Comparison of ENCODE assay signal across 9 cellular contexts in genomic region chr4:85474818-85475630, GRCh38. TPM values are rescaled to one million over a fixed set of nuclear protein-coding genes. Genes with fewer than 3 reads are reported as not detected.
DNase-seq lines count a peak whose midpoint lies in the region; ATAC-seq lines count a peak whose summit lies in the region.
"Had no signal": no experiment of that assay in that cellular context is flagged by ENCODE, and none has a peak within 500 bp of the region (broad histone marks: within the 10 kb centered on the region; RNA-seq: fewer than 3 reads in every experiment).

Gene ARHGAP24, plus strand, starts transcription at chr4:85475150.

- H3K4ac ChIP-seq in neuronal stem cell (ENCODE audit: low read length) = no peak within 1 kb of the TSS

- no peaks in the 10 kb centered on the region for H3K27me3 ChIP-seq in neuronal stem cell (ENCODE audit: control insufficient read depth in 3 of 3, insufficient read depth in 3 of 3, low read depth in 1 of 3, low read length in 3 of 3)

- H2BK120ac ChIP-seq in neuronal stem cell (ENCODE audit: low read depth, low read length) = no peak within 1 kb of the TSS

- no peak within 1 kb of the TSS for H2BK12ac ChIP-seq in neuronal stem cell (ENCODE audit: low read length)

- ATAC-seq in HG03159 (IDR thresholded peaks at IDR 0.05; ENCODE audit: unreplicated experiment) = peak; percentile 91

- H3K4me1 ChIP-seq in neuronal stem cell (ENCODE audit: control insufficient read depth in 2 of 2, insufficient read depth in 1 of 2, low read depth in 1 of 2, low read length in 2 of 2) = peaks cover 0 to 4% of the 10 kb centered on the region in 2 donors

- no peak within 1 kb of the TSS for H2BK5ac ChIP-seq in neuronal stem cell (ENCODE audit: low read length)

- DNase-seq in COLO668 (lab: John Stamatoyannopoulos, UW; ENCODE audit: unreplicated experiment) (peak; percentile 38), GM19238 (ENCODE audit: insufficient read length, low spot score) (peak; percentile 54), NCI-H345 (lab: John Stamatoyannopoulos, UW) (peak; percentile 83), glomerular endothelial cell (ENCODE audit: extremely low read depth, low read depth, low spot score) (peak; percentile 41), neuronal stem cell (ENCODE audit: low spot score) (peak; percentile 70), NCI-H1048 (lab: John Stamatoyannopoulos, UW) (no peak)
- peak; percentile 29 to 39 for DNase-seq in activated T-cell treated with anti-CD3 and anti-CD28 coated beads, Interleukin-2, amount 50 U/mL, for 48 hours

- no peaks in the 10 kb centered on the region for H3K9me3 ChIP-seq in neuronal stem cell (replicated peaks in 1 of 2; ENCODE audit: control insufficient read depth in 2 of 2, insufficient read depth in 1 of 2, low read depth in 1 of 2, low read length in 2 of 2)

- peak within 1 kb of the TSS; percentile 47 for H3K9ac ChIP-seq in neuronal stem cell (ENCODE audit: low read depth, low read length, poor library complexity)

- no peaks in the 10 kb centered on the region for H3K79me1 ChIP-seq in neuronal stem cell (ENCODE audit: low read depth, low read length)

- no CpG with 5 or more reads among the region's 41 CpGs for WGBS in neuronal stem cell (ENCODE audit: extremely low coverage in 2 of 2, insufficient read length in 2 of 2, insufficient replicate concordance in 1 of 2), 2 donors

- H3K4me2 ChIP-seq in neuronal stem cell (ENCODE audit: insufficient read depth, low read length, poor library complexity, severe bottlenecking) = peak within 1 kb of the TSS; percentile 60

- peak within 1 kb of the TSS; percentile 100 for H2AFZ ChIP-seq in neuronal stem cell (ENCODE audit: low read length)

- no peak within 1 kb of the TSS for H2AK5ac ChIP-seq in neuronal stem cell (ENCODE audit: low read depth, low read length)

- H4K91ac ChIP-seq in neuronal stem cell (ENCODE audit: low read depth, low read length, poor library complexity) = no peak within 1 kb of the TSS

- no peak within 1 kb of the TSS for H4K8ac ChIP-seq in neuronal stem cell (ENCODE audit: low read depth, low read length)

- H3K14ac ChIP-seq in neuronal stem cell (ENCODE audit: low read length) = no peak within 1 kb of the TSS

- H3K23ac ChIP-seq in neuronal stem cell (ENCODE audit: low read depth, low read length, poor library complexity) = no peak within 1 kb of the TSS

- H3K36me3 ChIP-seq in neuronal stem cell (replicated peaks in 1 of 2; ENCODE audit: control insufficient read depth in 2 of 2, insufficient read depth in 2 of 2, low read length in 2 of 2) = no peaks in the 10 kb centered on the region

- peak within 1 kb of the TSS; percentile 75 for H3K27ac ChIP-seq in neuronal stem cell (replicated peaks; ENCODE audit: low read length)

- peak within 1 kb of the TSS; percentile 56 to 90 for H3K4me3 ChIP-seq in neuronal stem cell (ENCODE audit: low read length in 2 of 2)

- peak within 1 kb of the TSS; percentile 84 for H3K18ac ChIP-seq in neuronal stem cell (ENCODE audit: low read length)

- H2BK15ac ChIP-seq in neuronal stem cell (ENCODE audit: low read length) = no peak within 1 kb of the TSS

RNA-seq across cellular contexts. Expression of gene ARHGAP24, which starts in this region (rescaled TPM):
- 34.2 and 69.2 TPM in 2 replicates for total RNA-seq in glomerular endothelial cell
- 0.29 TPM for polyA plus RNA-seq in neuronal stem cell (2013, experiment 1 of 2)
- polyA plus RNA-seq in neuronal stem cell (2013, experiment 2 of 2) = 0.43 TPM
- total RNA-seq: activated CD8-positive, alpha-beta memory T cell treated with anti-CD3 and anti-CD28 coated beads for 36 hours had no signal
